In genomic region chr15:74635228-74635627, GRCh38 we compare ENCODE assay signal across 8 cellular contexts. TPM values are rescaled to one million over a fixed set of nuclear protein-coding genes. Genes with fewer than 3 reads are reported as not detected.
A peak's percentile ranks its signal among the peaks of the same experiment; 100 is the strongest.
DNase-seq lines count a peak whose midpoint lies in the region; ATAC-seq and TF ChIP-seq lines count a peak whose summit lies in the region.

No MANE protein-coding gene starts in this region.

- peaks cover 41% of the 10 kb centered on the region for H3K79me1 ChIP-seq in mesenchymal stem cell (replicated peaks; ENCODE audit: low read length, poor library complexity, severe bottlenecking)

- H3K4me3 ChIP-seq in AG10803 (ENCODE audit: low read length) (no peak overlapping the region), mesenchymal stem cell (ENCODE audit: insufficient read depth in 1 of 2, low read depth in 1 of 2, low read length in 2 of 2) (no peak overlapping the region)

- H3K36me3 ChIP-seq in mesenchymal stem cell (ENCODE audit: control insufficient read depth in 1 of 2, insufficient read depth in 2 of 2, low read depth in 1 of 2, low read length in 2 of 2), result peaks cover 74 to 91% of the 10 kb centered on the region in 2 experiments

- no peak overlapping the region for H3K23ac ChIP-seq in mesenchymal stem cell (ENCODE audit: low read length in 2 of 2)

- H2BK15ac ChIP-seq in mesenchymal stem cell (ENCODE audit: low read depth, poor library complexity, severe bottlenecking), result no peak overlapping the region

- no peak overlapping the region for H3K9ac ChIP-seq in mesenchymal stem cell (ENCODE audit: low read length)

- H3K4me1 ChIP-seq in mesenchymal stem cell (ENCODE audit: control insufficient read depth, insufficient read depth, low read depth, low read length), result no peaks in the 10 kb centered on the region

- no peak overlapping the region for H3K27ac ChIP-seq in mesenchymal stem cell (ENCODE audit: low read length, poor library complexity, severe bottlenecking)

- no peak overlapping the region for H3K14ac ChIP-seq in mesenchymal stem cell (ENCODE audit: low read length in 2 of 2)

- no peak overlapping the region for H2BK120ac ChIP-seq in mesenchymal stem cell (ENCODE audit: low read depth, low read length)

- H3K18ac ChIP-seq in mesenchymal stem cell (ENCODE audit: low read depth in 1 of 2, low read length in 2 of 2), result no peak overlapping the region

- no peak overlapping the region for H2BK5ac ChIP-seq in mesenchymal stem cell (ENCODE audit: low read depth, low read length, poor library complexity, severe bottlenecking)

- TF ChIP-seq CTCF in AG10803 (conservative IDR thresholded peaks at IDR 0.05; ENCODE audit: low read length), result peak; percentile 94

- no peak overlapping the region for H2AFZ ChIP-seq in mesenchymal stem cell (ENCODE audit: low read depth, low read length)

- DNase-seq in AG10803 (ENCODE audit: low read depth), result peak; percentile 57
- peak; percentile 25 for DNase-seq in NCI-H524 treated with DMSO at 0.1 percent for 48 hours (lab: John Stamatoyannopoulos, UW)
- DNase-seq in activated CD4-positive, alpha-beta T cell treated with anti-CD3 and anti-CD28 coated beads, Interleukin-2, amount 50 U/mL, for 24 hours (ENCODE audit: low read depth in 1 of 2, low spot score in 1 of 2), result peak; percentile 56 to 64
- DNase-seq in dedifferentiated amniotic fluid mesenchymal stem cell (ENCODE audit: extremely low spot score), result peak; percentile 34
- peak; percentile 69 for DNase-seq in mesenchymal stem cell
- peak; percentile 35 to 46 for DNase-seq in stimulated activated CD8-positive, alpha-beta memory T cell treated with anti-CD3 and anti-CD28 coated beads, Interleukin-2, amount 100 ng/mL, for 1 hour (ENCODE audit: low read depth in 2 of 2)

- no peak overlapping the region for H4K8ac ChIP-seq in mesenchymal stem cell (ENCODE audit: low read length)

- no peak overlapping the region for H3K4ac ChIP-seq in mesenchymal stem cell (ENCODE audit: low read depth in 1 of 2, low read length in 2 of 2)

- H3K27me3 ChIP-seq in mesenchymal stem cell (ENCODE audit: control insufficient read depth in 1 of 2, insufficient read depth in 1 of 2, low read length in 2 of 2), result no peaks in the 10 kb centered on the region

- ATAC-seq in GM19025 (IDR thresholded peaks at IDR 0.05; ENCODE audit: low read depth, unreplicated experiment) (peak; percentile 50), HG03457 (IDR thresholded peaks at IDR 0.05; ENCODE audit: unreplicated experiment) (no peak)

- H3K4me2 ChIP-seq in mesenchymal stem cell (ENCODE audit: low read length, poor library complexity, severe bottlenecking), result no peak overlapping the region

- H3K9me3 ChIP-seq in mesenchymal stem cell (ENCODE audit: control insufficient read depth, low read length), result no peaks in the 10 kb centered on the region

- H4K91ac ChIP-seq in mesenchymal stem cell (ENCODE audit: low read length), result no peak overlapping the region

- H2BK12ac ChIP-seq in mesenchymal stem cell (ENCODE audit: low read length in 2 of 2), result no peak overlapping the region

- WGBS in mesenchymal stem cell, result 29% methylated on average over 5 of the region's 5 CpGs

- H2AK5ac ChIP-seq in mesenchymal stem cell (ENCODE audit: low read length, severe bottlenecking), result no peak overlapping the region

RNA-seq across cellular contexts. Expression of gene CLK3, which starts 19.6 kb away (rescaled TPM):
- polyA plus RNA-seq in mesenchymal stem cell (2013, experiment 1 of 2), result 65.2 TPM
- 61.1 TPM for polyA plus RNA-seq in mesenchymal stem cell (2013, experiment 2 of 2)
